ENCODE assay signal across 17 cellular contexts in the genomic region with DNA sequence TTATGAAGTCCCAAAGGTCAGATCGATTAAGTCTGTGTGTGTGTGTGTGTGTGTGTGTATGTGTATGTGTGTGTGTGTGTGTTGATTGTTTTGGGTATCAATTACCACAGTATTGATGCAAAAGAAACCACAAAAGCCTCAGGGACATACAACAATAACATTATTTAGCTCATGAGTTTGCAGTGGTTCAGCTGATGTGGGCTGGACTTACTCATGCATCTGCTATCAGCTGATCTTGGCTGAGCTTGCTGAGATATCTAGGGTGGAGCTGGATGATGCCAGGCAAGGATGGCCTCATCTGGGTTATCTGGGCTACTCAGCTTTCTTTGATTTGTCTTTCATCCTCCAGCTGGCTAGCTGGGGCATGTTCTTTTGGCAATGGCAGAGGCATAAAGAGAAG.
DNase-seq lines count a peak whose midpoint lies in the region; ATAC-seq lines count a peak whose summit lies in the region.
"Had no signal": no experiment of that assay in that cellular context is flagged by ENCODE, and none has a peak within 500 bp of the region (broad histone marks: within the 10 kb centered on the region; RNA-seq: fewer than 3 reads in every experiment).

No MANE protein-coding gene starts in this region.

- H3K9me3 ChIP-seq in HAP-1: no peaks in the 10 kb centered on the region
- H3K9me3 ChIP-seq: gastroesophageal sphincter had no signal

- ATAC-seq in activated CD4-positive, alpha-beta T cell treated with anti-CD3 and anti-CD28 coated beads for 36 hours: no peak
- no peak for ATAC-seq in GM18511 (IDR thresholded peaks at IDR 0.05; ENCODE audit: unreplicated experiment)
- ATAC-seq: gastroesophageal sphincter, PC-3 had no signal

- no peak overlapping the region for H3K4me3 Mint-ChIP-seq in activated CD4-positive, alpha-beta T cell treated with anti-CD3 and anti-CD28 coated beads, Interleukin-2, amount 10 ng/mL, durations not matched to agents 24 days and 14 days
- H3K4me3 Mint-ChIP-seq in activated CD4-positive, alpha-beta T cell treated with anti-CD3 and anti-CD28 coated beads for 36 hours: no peak overlapping the region
- H3K4me3 Mint-ChIP-seq in T-helper 2 cell treated with Interferon-gamma antibody and Interleukin-4, amounts not matched to agents 5 μg/mL and 100 μg/mL, for 36 hours: no peak overlapping the region
- H3K4me3 Mint-ChIP-seq: dendritic cell treated with granulocyte-macrophage colony-stimulating factor and Interleukin-4, amounts not matched to agents 40 ng/mL and 50 ng/mL, for 4 days had no signal

- H3K4me1 Mint-ChIP-seq in activated CD4-positive, alpha-beta T cell treated with anti-CD3 and anti-CD28 coated beads, Interleukin-2, amount 10 ng/mL, durations not matched to agents 24 days and 14 days: no peaks in the 10 kb centered on the region
- no peaks in the 10 kb centered on the region for H3K4me1 Mint-ChIP-seq in activated CD4-positive, alpha-beta T cell treated with anti-CD3 and anti-CD28 coated beads for 36 hours
- H3K4me1 Mint-ChIP-seq in T-helper 2 cell treated with Interferon-gamma antibody and Interleukin-4, amounts not matched to agents 5 μg/mL and 100 μg/mL, for 36 hours (ENCODE audit: low read depth): peaks cover 6% of the 10 kb centered on the region

- intact Hi-C loops in activated CD4-positive, alpha-beta T cell treated with anti-CD3 and anti-CD28 coated beads, Interleukin-2, amount 10 ng/mL, durations not matched to agents 24 days and 14 days (cut with micrococcal nuclease): no loop called here
- intact Hi-C loops in activated CD4-positive, alpha-beta T cell treated with anti-CD3 and anti-CD28 coated beads for 36 hours (cut with DNase I, micrococcal nuclease): no loop called here

- no peaks in the 10 kb centered on the region for H3K36me3 ChIP-seq in HAP-1 (replicated peaks)
- H3K36me3 ChIP-seq: gastroesophageal sphincter had no signal

- no peaks in the 10 kb centered on the region for H3K27me3 Mint-ChIP-seq in activated CD4-positive, alpha-beta T cell treated with anti-CD3 and anti-CD28 coated beads, Interleukin-2, amount 10 ng/mL, durations not matched to agents 24 days and 14 days
- peaks cover 6% of the 10 kb centered on the region for H3K27me3 Mint-ChIP-seq in activated CD4-positive, alpha-beta T cell treated with anti-CD3 and anti-CD28 coated beads for 36 hours
- peaks cover 2% of the 10 kb centered on the region for H3K27me3 Mint-ChIP-seq in T-helper 2 cell treated with Interferon-gamma antibody and Interleukin-4, amounts not matched to agents 5 μg/mL and 100 μg/mL, for 36 hours (ENCODE audit: low read depth)
- H3K27me3 Mint-ChIP-seq: dendritic cell treated with granulocyte-macrophage colony-stimulating factor and Interleukin-4, amounts not matched to agents 40 ng/mL and 50 ng/mL, for 4 days had no signal

- CTCF ChIA-PET in activated CD4-positive, alpha-beta T cell treated with anti-CD3 and anti-CD28 coated beads for 36 hours (lab: Charles Lee): no interaction called here

- no peaks in the 10 kb centered on the region for H3K36me3 Mint-ChIP-seq in activated CD4-positive, alpha-beta T cell treated with anti-CD3 and anti-CD28 coated beads, Interleukin-2, amount 10 ng/mL, durations not matched to agents 24 days and 14 days (ENCODE audit: low read depth)
- no peaks in the 10 kb centered on the region for H3K36me3 Mint-ChIP-seq in activated CD4-positive, alpha-beta T cell treated with anti-CD3 and anti-CD28 coated beads for 36 hours (ENCODE audit: low read depth)
- H3K36me3 Mint-ChIP-seq in T-helper 2 cell treated with Interferon-gamma antibody and Interleukin-4, amounts not matched to agents 5 μg/mL and 100 μg/mL, for 36 hours (ENCODE audit: low read depth): no peaks in the 10 kb centered on the region

- no peaks in the 10 kb centered on the region for H3K9me3 Mint-ChIP-seq in activated CD4-positive, alpha-beta T cell treated with anti-CD3 and anti-CD28 coated beads, Interleukin-2, amount 10 ng/mL, durations not matched to agents 24 days and 14 days
- no peaks in the 10 kb centered on the region for H3K9me3 Mint-ChIP-seq in activated CD4-positive, alpha-beta T cell treated with anti-CD3 and anti-CD28 coated beads for 36 hours (ENCODE audit: low read depth)
- no peaks in the 10 kb centered on the region for H3K9me3 Mint-ChIP-seq in T-helper 2 cell treated with Interferon-gamma antibody and Interleukin-4, amounts not matched to agents 5 μg/mL and 100 μg/mL, for 36 hours
- H3K9me3 Mint-ChIP-seq: dendritic cell treated with granulocyte-macrophage colony-stimulating factor and Interleukin-4, amounts not matched to agents 40 ng/mL and 50 ng/mL, for 4 days had no signal

- no peak overlapping the region for H3K4me3 ChIP-seq in skeletal muscle cell (ENCODE audit: low read depth, low read length)
- no peak overlapping the region for H3K4me3 ChIP-seq in HAP-1
- H3K4me3 ChIP-seq: gastroesophageal sphincter had no signal

- DNase-seq in activated CD4-positive, alpha-beta T cell treated with anti-CD3 and anti-CD28 coated beads, Interleukin-2, amount 10 ng/mL, durations not matched to agents 24 days and 14 days: peak; percentile 37
- DNase-seq in activated CD4-positive, alpha-beta T cell treated with anti-CD3 and anti-CD28 coated beads for 36 hours: no peak
- DNase-seq in T-helper 2 cell treated with Interferon-gamma antibody and Interleukin-4, amounts not matched to agents 5 μg/mL and 100 μg/mL, for 36 hours (ENCODE audit: low spot score): peak; percentile 27
- DNase-seq in fibroblast of gingiva (ENCODE audit: low read depth) (peak; percentile 68), skeletal muscle cell (ENCODE audit: low read depth) (peak; percentile 70), T-helper 9 cell (no peak), HAP-1 (ENCODE audit: low spot score in 2 of 2) (no peak)
- DNase-seq: activated CD4-positive, alpha-beta T cell treated with anti-CD3 and anti-CD28 coated beads for 1 hour; NCI-H1436; NCI-H510A; PC-3; posterior cingulate gyrus; stimulated activated CD4-positive, alpha-beta T cell treated with anti-CD3 and anti-CD28 coated beads, Interleukin-15, amount 100 ng/mL, for 24 hours; SW 1271 had no signal

- in situ Hi-C loops in HAP-1 (cut with MboI; ENCODE audit: low sequenced_read_pairs): no loop called here

- POLR2A ChIA-PET in activated CD4-positive, alpha-beta T cell treated with anti-CD3 and anti-CD28 coated beads for 36 hours (lab: Charles Lee): interaction anchor here (0.7 kb wide), 1 partner anchor 21 kb away, joined by 3 read pairs; no protein-coding TSS in a partner anchor

- H3K4me1 ChIP-seq in HAP-1: no peaks in the 10 kb centered on the region
- H3K4me1 ChIP-seq: gastroesophageal sphincter had no signal

- H3K27me3 ChIP-seq in HAP-1 (ENCODE audit: low read depth): no peaks in the 10 kb centered on the region
- H3K27me3 ChIP-seq: gastroesophageal sphincter had no signal

- no peak overlapping the region for H3K27ac Mint-ChIP-seq in activated CD4-positive, alpha-beta T cell treated with anti-CD3 and anti-CD28 coated beads, Interleukin-2, amount 10 ng/mL, durations not matched to agents 24 days and 14 days
- no peak overlapping the region for H3K27ac Mint-ChIP-seq in activated CD4-positive, alpha-beta T cell treated with anti-CD3 and anti-CD28 coated beads for 36 hours
- H3K27ac Mint-ChIP-seq in T-helper 2 cell treated with Interferon-gamma antibody and Interleukin-4, amounts not matched to agents 5 μg/mL and 100 μg/mL, for 36 hours: no peak overlapping the region
- H3K27ac Mint-ChIP-seq: dendritic cell treated with granulocyte-macrophage colony-stimulating factor and Interleukin-4, amounts not matched to agents 40 ng/mL and 50 ng/mL, for 4 days had no signal

Comparison
In these comparisons a context has a peak if more than half of its experiments do, and no peak if none do; other contexts are left out.
1. DNase-seq: peak in activated CD4-positive, alpha-beta T cell treated with anti-CD3 and anti-CD28 coated beads, Interleukin-2, amount 10 ng/mL, durations not matched to agents 24 days and 14 days (single experiment), T-helper 2 cell treated with Interferon-gamma antibody and Interleukin-4, amounts not matched to agents 5 μg/mL and 100 μg/mL, for 36 hours (single experiment), fibroblast of gingiva (single experiment) and skeletal muscle cell (single experiment); none in activated CD4-positive, alpha-beta T cell treated with anti-CD3 and anti-CD28 coated beads for 36 hours (single experiment), T-helper 9 cell (single experiment) and HAP-1 (0 of 2).